11 cellular contexts compared by ENCODE assay signal in genomic region chr20:33679758-33680485, GRCh38. TPM values are rescaled to one million over a fixed set of nuclear protein-coding genes. Genes with fewer than 3 reads are reported as not detected.
DNase-seq lines count a peak whose midpoint lies in the region; ATAC-seq and TF ChIP-seq lines count a peak whose summit lies in the region.
"Had no signal": no experiment of that assay in that cellular context is flagged by ENCODE, and none has a peak within 500 bp of the region (broad histone marks: within the 10 kb centered on the region; RNA-seq: fewer than 3 reads in every experiment).

No MANE protein-coding gene starts in this region.

- H3K36me3 ChIP-seq in KOPT-K1 (ENCODE audit: insufficient read depth, low read length) (peaks cover 95% of the 10 kb centered on the region), psoas muscle (ENCODE audit: insufficient read depth in 1 of 2, low read depth in 1 of 2) (no peaks in the 10 kb centered on the region)
- no peaks in the 10 kb centered on the region for H3K36me3 ChIP-seq in effector memory CD4-positive, alpha-beta T cell (ENCODE audit: control insufficient read depth, insufficient read depth, low read length)

- peaks cover 26% of the 10 kb centered on the region for H3K4me1 ChIP-seq in effector memory CD4-positive, alpha-beta T cell (ENCODE audit: control insufficient read depth, insufficient read depth, low read length, poor library complexity, severe bottlenecking)
- peaks cover 4% of the 10 kb centered on the region for H3K4me1 ChIP-seq in psoas muscle

- CTCF ChIA-PET in GM10248 (lab: Yijun Ruan, JAX) = interaction anchor here (0.9 to 5.2 kb wide), 5 partner anchors 9 to 40 kb away, joined by 3 to 61 read pairs (median 3); partner anchors contain the start of genes ACTL10 and PXMP4

- H3K9me3 ChIP-seq in KOPT-K1 (ENCODE audit: insufficient read depth, low read length, poor library complexity, severe bottlenecking) = no peaks in the 10 kb centered on the region
- H3K9me3 ChIP-seq in effector memory CD4-positive, alpha-beta T cell (ENCODE audit: control insufficient read depth, low read length) = no peaks in the 10 kb centered on the region
- no peaks in the 10 kb centered on the region for H3K9me3 ChIP-seq in psoas muscle

- TF ChIP-seq CTCF in GM10248 (IDR thresholded peaks at IDR 0.05; ENCODE audit: control extremely low read depth, extremely low read depth, low read depth, missing control alignments) (no peak), psoas muscle (IDR thresholded peaks at IDR 0.05) (no peak)

- peak overlapping the region; percentile 23 for H3K27ac ChIP-seq in KOPT-K1 (ENCODE audit: low read depth, low read length, poor library complexity, severe bottlenecking)
- H3K27ac ChIP-seq in effector memory CD4-positive, alpha-beta T cell (ENCODE audit: insufficient read depth, low read length, poor library complexity, severe bottlenecking) = no peak overlapping the region
- no peak overlapping the region for H3K27ac ChIP-seq in psoas muscle
- H3K27ac ChIP-seq: epithelial cell of prostate had no signal

- POLR2A ChIA-PET in GM10248 (lab: Yijun Ruan, JAX) = interaction anchor here (1.5 kb wide), 1 partner anchor 13 kb away, joined by 5 read pairs; the partner anchor contains the start of gene ACTL10

- DNase-seq in GM10248 (ENCODE audit: extremely low spot score) = peak; percentile 81
- peak; percentile 17 to 25 (median 21) for DNase-seq in effector memory CD4-positive, alpha-beta T cell
- no peak for DNase-seq in SHP77 (lab: John Stamatoyannopoulos, UW)
- DNase-seq in psoas muscle = no peak
- no peak for DNase-seq in COR-L47 (lab: John Stamatoyannopoulos, UW)
- DNase-seq: DMS153 had no signal

- no peak overlapping the region for H3K4me3 ChIP-seq in effector memory CD4-positive, alpha-beta T cell (ENCODE audit: insufficient read depth, low read depth, low read length, poor library complexity, severe bottlenecking)
- no peak overlapping the region for H3K4me3 ChIP-seq in psoas muscle

- WGBS in psoas muscle, 3 donors = 85 to 87% (median 86%) methylated on average over 20 of the region's 20 CpGs

- intact Hi-C loops in psoas muscle (cut with DNase I) = no loop called here

- no peaks in the 10 kb centered on the region for H3K27me3 ChIP-seq in effector memory CD4-positive, alpha-beta T cell (replicated peaks; ENCODE audit: control insufficient read depth, insufficient read depth, low read length, poor library complexity, severe bottlenecking)
- no peaks in the 10 kb centered on the region for H3K27me3 ChIP-seq in psoas muscle (ENCODE audit: insufficient read depth in 3 of 3, low read length in 2 of 3)

- ATAC-seq in GM19452 (IDR thresholded peaks at IDR 0.05; ENCODE audit: unreplicated experiment) (peak; percentile 66), psoas muscle (no peak), GM21528 (IDR thresholded peaks at IDR 0.05; ENCODE audit: low FRiP score, unreplicated experiment) (no peak)

RNA-seq across cellular contexts. Expression of gene NECAB3, which starts 5.7 kb away (rescaled TPM):
- 10 to 100 TPM; 57.9 to 98.0 (median 77.3) TPM for total RNA-seq in psoas muscle
- polyA plus RNA-seq in psoas muscle = 10 to 100 TPM; 37.8 to 72.0 (median 63.7) TPM

RNA-seq across cellular contexts. Expression of gene E2F1, which starts 6.3 kb away (rescaled TPM):
- total RNA-seq in psoas muscle = 1 to 10 TPM in 2 of 4 donors, under 1 TPM in 2; 0.73 to 1.3 (median 0.94) TPM
- polyA plus RNA-seq in psoas muscle = 1 to 10 TPM in 1 of 3 donors, under 1 TPM in 2; 0.79 to 6.5 (median 0.84) TPM

RNA-seq across cellular contexts. Expression of gene ACTL10, which starts 13.2 kb away (rescaled TPM):
- total RNA-seq in psoas muscle = under 1 TPM in 3 of 4 donors, not detected in 1; 0.27 to 0.42 (median 0.37) TPM
- under 1 TPM; 0.04 to 0.74 (median 0.42) TPM for polyA plus RNA-seq in psoas muscle
- total RNA-seq: NCI-H460 had no signal

RNA-seq across cellular contexts. Expression of gene C20orf144, which starts 17.8 kb away (rescaled TPM):
- total RNA-seq in psoas muscle = not detected
- under 1 TPM in 2 of 3 donors, not detected in 1; 0.05 to 0.08 TPM for polyA plus RNA-seq in psoas muscle
- total RNA-seq: NCI-H460 had no signal

RNA-seq across cellular contexts. Expression of gene PXMP4, which starts 40.2 kb away (rescaled TPM):
- 10 to 100 TPM in 1 of 4 donors, 1 to 10 TPM in 3; 4.2 to 10.6 (median 5.1) TPM for total RNA-seq in psoas muscle
- polyA plus RNA-seq in psoas muscle = 1 to 10 TPM; 1.9 to 6.0 (median 3.4) TPM

Comparison
In these comparisons a context has a peak if more than half of its experiments do, and no peak if none do; other contexts are left out.
1. DNase-seq: peak in GM10248 (single experiment) and effector memory CD4-positive, alpha-beta T cell (3 of 3); none in SHP77 (0 of 2), psoas muscle (0 of 2) and COR-L47 (single experiment).